ENCODE assay signal across 23 cellular contexts in genomic region chr19:51993422-51993821, GRCh38.
"Had no signal": no experiment of that assay in that cellular context is flagged by ENCODE, and none has a peak within 500 bp of the region (broad histone marks: within the 10 kb centered on the region; RNA-seq: fewer than 3 reads in every experiment).

No MANE protein-coding gene starts in this region.

- H3K4me1 ChIP-seq: parathyroid adenoma, right lobe of liver, stomach, uterus had no signal

- H3K9ac ChIP-seq: parathyroid adenoma had no signal

- H3K27ac Mint-ChIP-seq: activated naive CD4-positive, alpha-beta T cell treated with anti-CD3 and anti-CD28 coated beads, Interleukin-2, amount 10 ng/mL, durations not matched to agents 7 days and 5 days; activated T-helper 2 cell treated with anti-CD3 and anti-CD28 coated beads, Interferon-gamma antibody, Interleukin-2, Interleukin-4, amounts not matched to agents 10 μg/mL and 5 μg/mL and 100 μg/mL, durations not matched to agents 14 hours and 24 hours and 36 hours; stimulated activated memory B cell treated with anti-CD40 and anti-IgM and Interleukin-4, amounts not matched to agents 10 μg/mL and 1 μg/mL and 100 μg/mL, for 72 hours; T-helper 17 cell had no signal

- H3K79me2 ChIP-seq: hepatocyte, parathyroid adenoma had no signal

- ATAC-seq: activated T-cell treated with anti-CD3 and anti-CD28 coated beads, Interleukin-2, amount 50 U/mL, for 4 hours; esophagus mucosa; left ventricle myocardium superior; right lobe of liver; stimulated activated memory B cell treated with anti-CD40 and anti-IgM and Interleukin-4, amounts not matched to agents 10 μg/mL and 1 μg/mL and 100 μg/mL, for 72 hours; T-helper 17 cell had no signal

- H2AFZ ChIP-seq: hepatocyte, parathyroid adenoma had no signal

- H3K27me3 ChIP-seq: hepatocyte, right lobe of liver, stomach, uterus had no signal

- H3K27me3 Mint-ChIP-seq: activated naive CD4-positive, alpha-beta T cell treated with anti-CD3 and anti-CD28 coated beads, Interleukin-2, amount 10 ng/mL, durations not matched to agents 7 days and 5 days; stimulated activated memory B cell treated with anti-CD40 and anti-IgM and Interleukin-4, amounts not matched to agents 10 μg/mL and 1 μg/mL and 100 μg/mL, for 72 hours; T-helper 17 cell had no signal

- H3K4me3 ChIP-seq: hepatocyte, right lobe of liver, stomach, uterus had no signal

- FAIRE-seq: endothelial cell of umbilical vein, small intestine had no signal

- DNase-seq: activated CD4-positive, alpha-beta T cell treated with anti-CD3 and anti-CD28 coated beads for 4 hours; activated CD4-positive, alpha-beta T cell treated with anti-CD3 and anti-CD28 coated beads, Interleukin-2, amount 50 U/mL, for 48 hours; activated CD4-positive, CD25-positive, alpha-beta regulatory T cell; activated CD8-positive, alpha-beta memory T cell treated with anti-CD3 and anti-CD28 coated beads, Interleukin-2, amount 50 U/mL, for 48 hours; activated naive CD4-positive, alpha-beta T cell treated with anti-CD3 and anti-CD28 coated beads, Interleukin-2, amount 10 ng/mL, durations not matched to agents 7 days and 5 days; activated T-cell treated with anti-CD3 and anti-CD28 coated beads, Interleukin-2, amount 50 U/mL, for 4 hours; effector CD4-positive, alpha-beta T cell; foreskin melanocyte; left ventricle myocardium superior; nucleus accumbens; right lobe of liver; small intestine; stimulated activated CD4-positive, alpha-beta T cell treated with anti-CD3 and anti-CD28 coated beads, Interleukin-15, amount 100 ng/mL, for 24 hours; stomach; T-helper 17 cell; trophoblast cell; uterus had no signal

- H3K36me3 ChIP-seq: uterus had no signal

- H3K27ac ChIP-seq: hepatocyte, parathyroid adenoma, right lobe of liver, stomach, uterus had no signal

- H3K4me1 Mint-ChIP-seq: activated naive CD4-positive, alpha-beta T cell treated with anti-CD3 and anti-CD28 coated beads, Interleukin-2, amount 10 ng/mL, durations not matched to agents 7 days and 5 days; stimulated activated memory B cell treated with anti-CD40 and anti-IgM and Interleukin-4, amounts not matched to agents 10 μg/mL and 1 μg/mL and 100 μg/mL, for 72 hours; T-helper 17 cell had no signal

- H3K4me3 Mint-ChIP-seq: activated naive CD4-positive, alpha-beta T cell treated with anti-CD3 and anti-CD28 coated beads, Interleukin-2, amount 10 ng/mL, durations not matched to agents 7 days and 5 days; activated T-cell treated with anti-CD3 and anti-CD28 coated beads, Interleukin-2, amount 50 U/mL, for 4 hours; stimulated activated memory B cell treated with anti-CD40 and anti-IgM and Interleukin-4, amounts not matched to agents 10 μg/mL and 1 μg/mL and 100 μg/mL, for 72 hours; T-helper 17 cell had no signal

- H3K4me2 ChIP-seq: hepatocyte had no signal
